In genomic region chr3:14548321-14548729, GRCh38 we compare ENCODE assay signal across 1 cellular context.
TF ChIP-seq lines count a peak whose summit lies in the region.

No MANE protein-coding gene starts in this region.

TF ChIP-seq in K562, 482 proteins besides CTCF, POLR2A, EP300 and RAD21 (continued from another document and continues in another):
- no peak for TF ChIP-seq TBP (optimal IDR thresholded peaks at IDR 0.05; ENCODE audit: low read depth, low read length)
- TF ChIP-seq WHSC1 (IDR thresholded peaks at IDR 0.05; ENCODE audit: low read length): no peak
- TF ChIP-seq YY1 (IDR thresholded peaks at IDR 0.05; ENCODE audit: borderline replicate concordance in 1 of 3, control insufficient read depth in 1 of 3, extremely low read depth in 1 of 3, insufficient read depth in 3 of 3, insufficient read length in 1 of 3, insufficient replicate concordance in 2 of 3, low read depth in 1 of 3, low read length in 2 of 3): no peak
- TF ChIP-seq, protein P1, sequence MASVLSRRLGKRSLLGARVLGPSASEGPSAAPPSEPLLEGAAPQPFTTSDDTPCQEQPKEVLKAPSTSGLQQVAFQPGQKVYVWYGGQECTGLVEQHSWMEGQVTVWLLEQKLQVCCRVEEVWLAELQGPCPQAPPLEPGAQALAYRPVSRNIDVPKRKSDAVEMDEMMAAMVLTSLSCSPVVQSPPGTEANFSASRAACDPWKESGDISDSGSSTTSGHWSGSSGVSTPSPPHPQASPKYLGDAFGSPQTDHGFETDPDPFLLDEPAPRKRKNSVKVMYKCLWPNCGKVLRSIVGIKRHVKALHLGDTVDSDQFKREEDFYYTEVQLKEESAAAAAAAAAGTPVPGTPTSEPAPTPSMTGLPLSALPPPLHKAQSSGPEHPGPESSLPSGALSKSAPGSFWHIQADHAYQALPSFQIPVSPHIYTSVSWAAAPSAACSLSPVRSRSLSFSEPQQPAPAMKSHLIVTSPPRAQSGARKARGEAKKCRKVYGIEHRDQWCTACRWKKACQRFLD (CRISPR knock-in tag; IDR thresholded peaks at IDR 0.05): no peak
- no peak for TF ChIP-seq CHD1 (IDR thresholded peaks at IDR 0.05; ENCODE audit: low read length)
- TF ChIP-seq MCM5 (IDR thresholded peaks at IDR 0.05; ENCODE audit: low read depth): no peak
- TF ChIP-seq ATF7 (IDR thresholded peaks at IDR 0.05): no peak
- no peak for TF ChIP-seq ZNF584 (CRISPR knock-in tag; IDR thresholded peaks at IDR 0.05; ENCODE audit: low read depth)
- TF ChIP-seq CHD4 (IDR thresholded peaks at IDR 0.05; ENCODE audit: insufficient read depth, insufficient replicate concordance, low read depth, low read length, poor library complexity, severe bottlenecking): no peak
- no peak for TF ChIP-seq PRDM10 (IDR thresholded peaks at IDR 0.05; ENCODE audit: partially characterized antibody)
- TF ChIP-seq ZNF512 (tag; IDR thresholded peaks at IDR 0.05): no peak
- TF ChIP-seq MYC (IDR thresholded peaks at IDR 0.05; ENCODE audit: low read depth, low read length): 0 out of 2 replicates have a peak, but pooled peaks have one; percentile 37
- TF ChIP-seq MYC (CRISPR knock-in tag; IDR thresholded peaks at IDR 0.05; ENCODE audit: borderline replicate concordance, low read depth): no peak
- no peak for TF ChIP-seq ZNF586 (CRISPR knock-in tag; conservative IDR thresholded peaks at IDR 0.05)
- peak in 1 of 2 experiments; percentile 42; a peak in 1 of 4 replicates for TF ChIP-seq MAZ (CRISPR knock-in tag; conservative IDR thresholded peaks at IDR 0.05 in 1 of 2, IDR thresholded peaks at IDR 0.05 in 1 of 2)
- TF ChIP-seq MAFF (IDR thresholded peaks at IDR 0.05; ENCODE audit: low read length): no peak
- no peak for TF ChIP-seq ZNF175 (CRISPR knock-in tag; IDR thresholded peaks at IDR 0.05; ENCODE audit: low read depth)
- TF ChIP-seq ZNF133 (CRISPR knock-in tag; IDR thresholded peaks at IDR 0.05): no peak
- TF ChIP-seq BRF2 (IDR thresholded peaks at IDR 0.05; ENCODE audit: borderline replicate concordance, insufficient read depth, insufficient read length): no peak
- TF ChIP-seq ZNF274 (IDR thresholded peaks at IDR 0.05; ENCODE audit: borderline replicate concordance, low read depth, low read length): no peak
- TF ChIP-seq TBL1XR1 (IDR thresholded peaks at IDR 0.05; ENCODE audit: low read length in 2 of 2): no peak
- TF ChIP-seq SLC30A9 (CRISPR knock-in tag; IDR thresholded peaks at IDR 0.05): no peak
- 0 out of 2 replicates have a peak, but pooled peaks have one; percentile 30 for TF ChIP-seq ZKSCAN1 (IDR thresholded peaks at IDR 0.05; ENCODE audit: low read depth, low read length)
- TF ChIP-seq ZNF124 (CRISPR knock-in tag; IDR thresholded peaks at IDR 0.05): no peak
- peak; percentile 44; the same call in 1 of the 2 replicates for TF ChIP-seq CREM (IDR thresholded peaks at IDR 0.05; ENCODE audit: low read depth)
- TF ChIP-seq SRSF3 (IDR thresholded peaks at IDR 0.05; ENCODE audit: insufficient read depth, low read length): no peak
- no peak for TF ChIP-seq TAF15 (IDR thresholded peaks at IDR 0.05; ENCODE audit: low read depth, low read length)
- TF ChIP-seq KLF16 (IDR thresholded peaks at IDR 0.05): peak; percentile 19; the same call in 1 of the 2 replicates
- no peak for TF ChIP-seq SIN3B (IDR thresholded peaks at IDR 0.05; ENCODE audit: low read depth)
- TF ChIP-seq, protein P2, sequence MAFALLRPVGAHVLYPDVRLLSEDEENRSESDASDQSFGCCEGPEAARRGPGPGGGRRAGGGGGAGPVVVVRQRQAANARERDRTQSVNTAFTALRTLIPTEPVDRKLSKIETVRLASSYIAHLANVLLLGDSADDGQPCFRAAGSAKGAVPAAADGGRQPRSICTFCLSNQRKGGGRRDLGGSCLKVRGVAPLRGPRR (CRISPR knock-in tag; IDR thresholded peaks at IDR 0.05): no peak
- no peak for TF ChIP-seq ZNF507 (tag; conservative IDR thresholded peaks at IDR 0.05)
- TF ChIP-seq PRMT5 (CRISPR knock-in tag; IDR thresholded peaks at IDR 0.05): no peak
- no peak for TF ChIP-seq COPS2 (conservative IDR thresholded peaks at IDR 0.05)
- peak; percentile 83 for TF ChIP-seq STAG1 (CRISPR knock-in tag; IDR thresholded peaks at IDR 0.05; ENCODE audit: borderline replicate concordance)
- peak; percentile 92 for TF ChIP-seq SMC3 (conservative IDR thresholded peaks at IDR 0.05; ENCODE audit: insufficient read depth, low read depth, low read length)
- TF ChIP-seq ZMIZ1 (IDR thresholded peaks at IDR 0.05; ENCODE audit: low read depth in 2 of 2, low read length in 2 of 2): no peak
- TF ChIP-seq HDGF (IDR thresholded peaks at IDR 0.05): no peak
- TF ChIP-seq MEF2D (tag; conservative IDR thresholded peaks at IDR 0.05; ENCODE audit: low read depth): no peak
- no peak for TF ChIP-seq HES1 (IDR thresholded peaks at IDR 0.05; ENCODE audit: low read depth)
- TF ChIP-seq MAFK (IDR thresholded peaks at IDR 0.05; ENCODE audit: low read length): no peak
- TF ChIP-seq ZNF408 (CRISPR knock-in tag; IDR thresholded peaks at IDR 0.05; ENCODE audit: low read depth): no peak
- no peak for TF ChIP-seq PHB (CRISPR knock-in tag; IDR thresholded peaks at IDR 0.05)
- no peak for TF ChIP-seq SRSF1 (IDR thresholded peaks at IDR 0.05; ENCODE audit: low read depth, low read length)
- TF ChIP-seq MAFG (tag; conservative IDR thresholded peaks at IDR 0.05): no peak
- TF ChIP-seq NBN (IDR thresholded peaks at IDR 0.05; ENCODE audit: low read depth): no peak
- no peak for TF ChIP-seq IRF1 (CRISPR knock-in tag; IDR thresholded peaks at IDR 0.05; ENCODE audit: borderline replicate concordance)
- TF ChIP-seq, protein P3, sequence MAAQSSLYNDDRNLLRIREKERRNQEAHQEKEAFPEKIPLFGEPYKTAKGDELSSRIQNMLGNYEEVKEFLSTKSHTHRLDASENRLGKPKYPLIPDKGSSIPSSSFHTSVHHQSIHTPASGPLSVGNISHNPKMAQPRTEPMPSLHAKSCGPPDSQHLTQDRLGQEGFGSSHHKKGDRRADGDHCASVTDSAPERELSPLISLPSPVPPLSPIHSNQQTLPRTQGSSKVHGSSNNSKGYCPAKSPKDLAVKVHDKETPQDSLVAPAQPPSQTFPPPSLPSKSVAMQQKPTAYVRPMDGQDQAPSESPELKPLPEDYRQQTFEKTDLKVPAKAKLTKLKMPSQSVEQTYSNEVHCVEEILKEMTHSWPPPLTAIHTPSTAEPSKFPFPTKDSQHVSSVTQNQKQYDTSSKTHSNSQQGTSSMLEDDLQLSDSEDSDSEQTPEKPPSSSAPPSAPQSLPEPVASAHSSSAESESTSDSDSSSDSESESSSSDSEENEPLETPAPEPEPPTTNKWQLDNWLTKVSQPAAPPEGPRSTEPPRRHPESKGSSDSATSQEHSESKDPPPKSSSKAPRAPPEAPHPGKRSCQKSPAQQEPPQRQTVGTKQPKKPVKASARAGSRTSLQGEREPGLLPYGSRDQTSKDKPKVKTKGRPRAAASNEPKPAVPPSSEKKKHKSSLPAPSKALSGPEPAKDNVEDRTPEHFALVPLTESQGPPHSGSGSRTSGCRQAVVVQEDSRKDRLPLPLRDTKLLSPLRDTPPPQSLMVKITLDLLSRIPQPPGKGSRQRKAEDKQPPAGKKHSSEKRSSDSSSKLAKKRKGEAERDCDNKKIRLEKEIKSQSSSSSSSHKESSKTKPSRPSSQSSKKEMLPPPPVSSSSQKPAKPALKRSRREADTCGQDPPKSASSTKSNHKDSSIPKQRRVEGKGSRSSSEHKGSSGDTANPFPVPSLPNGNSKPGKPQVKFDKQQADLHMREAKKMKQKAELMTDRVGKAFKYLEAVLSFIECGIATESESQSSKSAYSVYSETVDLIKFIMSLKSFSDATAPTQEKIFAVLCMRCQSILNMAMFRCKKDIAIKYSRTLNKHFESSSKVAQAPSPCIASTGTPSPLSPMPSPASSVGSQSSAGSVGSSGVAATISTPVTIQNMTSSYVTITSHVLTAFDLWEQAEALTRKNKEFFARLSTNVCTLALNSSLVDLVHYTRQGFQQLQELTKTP (IDR thresholded peaks at IDR 0.05; ENCODE audit: low read depth in 1 of 2, partially characterized antibody in 2 of 2): no peak
- TF ChIP-seq POLR3A (IDR thresholded peaks at IDR 0.05; ENCODE audit: borderline replicate concordance, extremely low read depth, insufficient read depth, insufficient read length): no peak
